Comparison of ENCODE assay signal across 17 cellular contexts in genomic region chr5:10578292-10578663, GRCh38. TPM values are rescaled to one million over a fixed set of nuclear protein-coding genes. Genes with fewer than 3 reads are reported as not detected.
DNase-seq lines count a peak whose midpoint lies in the region; ATAC-seq, FAIRE-seq and TF ChIP-seq lines count a peak whose summit lies in the region.
"Had no signal": no experiment of that assay in that cellular context is flagged by ENCODE, and none has a peak within 500 bp of the region (broad histone marks: within the 10 kb centered on the region; RNA-seq: fewer than 3 reads in every experiment).

No MANE protein-coding gene starts in this region.

- H2BK15ac ChIP-seq in H1 (ENCODE audit: low read length), result no peak overlapping the region; the same call in 1 of the 2 replicates

- H3K4me2 ChIP-seq in H1 (ENCODE audit: insufficient read depth in 1 of 2, low read depth in 2 of 2, low read length in 2 of 2) (no peak overlapping the region), hepatocyte (no peak overlapping the region)

- H3K4me3 ChIP-seq in right atrium auricular region (no peak overlapping the region), HL-60 (replicated peaks; ENCODE audit: insufficient read depth, low read length) (no peak overlapping the region), H1 (ENCODE audit: extremely low read depth in 1 of 4, insufficient read depth in 2 of 4, low read depth in 3 of 4, low read length in 4 of 4) (no peak overlapping the region), uterus (no peak overlapping the region), adrenal gland (no peak overlapping the region), hepatocyte (no peak overlapping the region)
- H3K4me3 ChIP-seq: ovary had no signal

- H3K9ac ChIP-seq in H1 (replicated peaks in 1 of 4; ENCODE audit: extremely low read depth in 1 of 4, low read depth in 3 of 4, low read length in 3 of 4), result no peak overlapping the region

- H3K79me2 ChIP-seq in H1 (ENCODE audit: control insufficient read depth in 1 of 2, insufficient read depth in 2 of 2, low read length in 2 of 2) (no peaks in the 10 kb centered on the region; a peak in 1 of 4 replicates), hepatocyte (no peaks in the 10 kb centered on the region)

- H3K79me1 ChIP-seq in H1 (ENCODE audit: low read depth, low read length), result no peaks in the 10 kb centered on the region; the same call in none of the 2 replicates

- H3K27me3 ChIP-seq in right atrium auricular region, result no peaks in the 10 kb centered on the region
- H3K27me3 ChIP-seq in HL-60 (ENCODE audit: insufficient read depth, poor library complexity, severe bottlenecking), result no peaks in the 10 kb centered on the region
- H3K27me3 ChIP-seq in H1 (replicated peaks in 1 of 4; ENCODE audit: control insufficient read depth in 3 of 4, extremely low read depth in 1 of 4, insufficient read depth in 3 of 4, low read length in 3 of 4), result no peaks in the 10 kb centered on the region
- H3K27me3 ChIP-seq in uterus, result no peaks in the 10 kb centered on the region
- H3K27me3 ChIP-seq in adrenal gland, result no peaks in the 10 kb centered on the region
- H3K27me3 ChIP-seq in hepatocyte, result no peaks in the 10 kb centered on the region
- H3K27me3 ChIP-seq: foreskin keratinocyte, ovary had no signal

- TF ChIP-seq POLR2A in H1 (IDR thresholded peaks at IDR 0.05; ENCODE audit: control extremely low read depth in 1 of 2, low read depth in 2 of 2, low read length in 2 of 2) (no peak), uterus (IDR thresholded peaks at IDR 0.05) (no peak), adrenal gland (IDR thresholded peaks at IDR 0.05) (no peak)

- peaks cover 0 to 17% of the 10 kb centered on the region in 2 donors for H3K4me1 ChIP-seq in right atrium auricular region
- peaks cover 0 to 5% (median 3%) of the 10 kb centered on the region in 4 experiments; a peak in 4 of 7 replicates for H3K4me1 ChIP-seq in H1 (replicated peaks in 1 of 4; ENCODE audit: control insufficient read depth in 3 of 4, insufficient read depth in 4 of 4, low read length in 3 of 4)
- peaks cover 0 to 5% of the 10 kb centered on the region in 2 donors for H3K4me1 ChIP-seq in uterus
- no peaks in the 10 kb centered on the region for H3K4me1 ChIP-seq in adrenal gland (replicated peaks in 1 of 2)
- no peaks in the 10 kb centered on the region for H3K4me1 ChIP-seq in hepatocyte (ENCODE audit: insufficient read depth)
- H3K4me1 ChIP-seq: foreskin keratinocyte had no signal

- H3K9me3 ChIP-seq in right atrium auricular region, result no peaks in the 10 kb centered on the region
- H3K9me3 ChIP-seq in H1 (ENCODE audit: insufficient read depth in 2 of 2, low read depth in 1 of 2, low read length in 1 of 2), result no peaks in the 10 kb centered on the region
- no peaks in the 10 kb centered on the region for H3K9me3 ChIP-seq in uterus
- no peaks in the 10 kb centered on the region for H3K9me3 ChIP-seq in adrenal gland (replicated peaks in 1 of 3)
- no peaks in the 10 kb centered on the region for H3K9me3 ChIP-seq in hepatocyte (ENCODE audit: low read depth)
- H3K9me3 ChIP-seq: ovary had no signal

- WGBS in H1 (ENCODE audit: extremely low coverage in 1 of 2, insufficient coverage in 1 of 2, insufficient read length in 1 of 2, insufficient replicate concordance in 2 of 2, low coverage in 1 of 2, low lambda C conversion rate in 2 of 2, missing lambda C conversion rate in 1 of 2), 2 experiments, result 67% methylated on average over 1 of the region's 1 CpG; no CpG with 5 or more reads in 1 of the 2 experiments
- WGBS in adrenal gland, 4 donors, result 77 to 96% (median 86%) methylated on average over 1 of the region's 1 CpG
- WGBS in hepatocyte (ENCODE audit: low lambda C conversion rate, missing lambda C conversion rate), result 86% methylated on average over 1 of the region's 1 CpG

- no peak for TF ChIP-seq EP300 in H1 (IDR thresholded peaks at IDR 0.05; ENCODE audit: borderline replicate concordance in 1 of 2, low read depth in 2 of 2, low read length in 2 of 2)

- H3K27ac ChIP-seq in right atrium auricular region (peak overlapping the region in 1 of 2 donors; percentile 64), HL-60 (replicated peaks) (0 out of 2 replicates have a peak overlapping the region, but pooled peaks have one; percentile 6), H1 (ENCODE audit: low read depth, low read length) (no peak overlapping the region), uterus (peak overlapping the region; percentile 44 to 60), adrenal gland (no peak overlapping the region), hepatocyte (no peak overlapping the region)
- H3K27ac ChIP-seq: foreskin keratinocyte, ovary had no signal

- H2BK5ac ChIP-seq in H1 (ENCODE audit: low read depth, low read length), result no peak overlapping the region

- no peak for ATAC-seq in left ventricle myocardium superior
- ATAC-seq: foreskin keratinocyte had no signal

- POLR2A ChIA-PET in H1 (lab: Charles Lee; ENCODE audit: partially characterized antibody), result no interaction called here

- no peak for FAIRE-seq in H1 (lab: Jason Lieb, UNC)

- CTCF ChIA-PET in H1 (lab: Charles Lee; ENCODE audit: partially characterized antibody), result interaction anchor here (1.2 to 3.8 kb wide), 9 partner anchors 9 to 125 kb away, joined by 3 to 31 read pairs (median 6); no protein-coding TSS in a partner anchor

- no peak for TF ChIP-seq CTCF in right atrium auricular region (IDR thresholded peaks at IDR 0.05)
- no peak for TF ChIP-seq CTCF in HL-60 (IDR thresholded peaks at IDR 0.05; ENCODE audit: insufficient read depth, low read length)
- no peak for TF ChIP-seq CTCF in H1 (IDR thresholded peaks at IDR 0.05; ENCODE audit: control extremely low read depth in 1 of 3, insufficient read depth in 1 of 3, low read depth in 1 of 3, low read length in 3 of 3)
- TF ChIP-seq CTCF in uterus (IDR thresholded peaks at IDR 0.05), result no peak
- no peak for TF ChIP-seq CTCF in adrenal gland (IDR thresholded peaks at IDR 0.05)
- no peak for TF ChIP-seq CTCF in hepatocyte (IDR thresholded peaks at IDR 0.05; ENCODE audit: poor library complexity)

- TF ChIP-seq RAD21 in H1 (IDR thresholded peaks at IDR 0.05 in 1 of 2, conservative IDR thresholded peaks at IDR 0.05 in 1 of 2; ENCODE audit: low read depth in 2 of 2, low read length in 2 of 2), result no peak

- no peak overlapping the region for H4K8ac ChIP-seq in H1 (ENCODE audit: extremely low read depth, insufficient read depth, low read length)

- H2AFZ ChIP-seq in H1 (ENCODE audit: low read length) (no peak overlapping the region), hepatocyte (no peak overlapping the region)

- no peak overlapping the region for H4K5ac ChIP-seq in H1 (ENCODE audit: insufficient read length, low read depth, low read length)

- intact Hi-C loops in left ventricle myocardium superior (cut with micrococcal nuclease) (no loop called here), uterus (cut with DNase I; ENCODE audit: low total_unique reads) (no loop called here), adrenal gland (cut with DNase I) (no loop called here)

- peak overlapping the region; percentile 53; the same call in 1 of the 2 replicates for H2AK5ac ChIP-seq in H1 (ENCODE audit: low read depth, low read length)

- H2BK20ac ChIP-seq in H1 (ENCODE audit: low read length), result 0 out of 2 replicates have a peak overlapping the region, but pooled peaks have one; percentile 32

- no peak overlapping the region for H4K91ac ChIP-seq in H1 (replicated peaks; ENCODE audit: insufficient read length, low read length)

- no peak overlapping the region for H3K18ac ChIP-seq in H1 (ENCODE audit: extremely low read depth, low read length)

- H2BK12ac ChIP-seq in H1 (ENCODE audit: low read depth, low read length), result peak overlapping the region; percentile 60; the same call in 1 of the 2 replicates

- H3K56ac ChIP-seq in H1 (replicated peaks; ENCODE audit: insufficient read length, low read depth, low read length), result no peak overlapping the region

- H3K14ac ChIP-seq in H1 (ENCODE audit: insufficient read length), result no peak overlapping the region

- no peaks in the 10 kb centered on the region for H3K23me2 ChIP-seq in H1 (ENCODE audit: low read depth, low read length)

- H3K36me3 ChIP-seq in right atrium auricular region (no peaks in the 10 kb centered on the region), H1 (ENCODE audit: control insufficient read depth in 2 of 4, insufficient read depth in 4 of 4, low read length in 3 of 4) (no peaks in the 10 kb centered on the region), uterus (no peaks in the 10 kb centered on the region), adrenal gland (replicated peaks in 1 of 2) (no peaks in the 10 kb centered on the region), hepatocyte (replicated peaks; ENCODE audit: insufficient read depth, low read depth) (no peaks in the 10 kb centered on the region)
- H3K36me3 ChIP-seq: ovary had no signal

- H3K4ac ChIP-seq in H1 (replicated peaks; ENCODE audit: insufficient read length, low read depth, low read length), result no peak overlapping the region

- H4K20me1 ChIP-seq in H1 (replicated peaks in 1 of 2; ENCODE audit: control insufficient read depth in 1 of 2, insufficient read depth in 2 of 2, low read length in 2 of 2) (no peaks in the 10 kb centered on the region), hepatocyte (ENCODE audit: insufficient read depth, poor library complexity, severe bottlenecking) (no peaks in the 10 kb centered on the region)

- DNase-seq in right atrium auricular region (ENCODE audit: low spot score), result peak; percentile 49
- no peak for DNase-seq in left ventricle myocardium superior
- no peak for DNase-seq in HL-60 (ENCODE audit: low read depth in 1 of 2, low spot score in 1 of 2)
- no peak for DNase-seq in H1 (ENCODE audit: low read depth in 1 of 2, low spot score in 2 of 2)
- no peak for DNase-seq in uterus
- no peak for DNase-seq in NCI-H1048 (lab: John Stamatoyannopoulos, UW)
- no peak for DNase-seq in adrenal gland
- no peak for DNase-seq in hepatocyte (ENCODE audit: low spot score)
- DNase-seq: activated CD4-positive, alpha-beta T cell treated with anti-CD3 and anti-CD28 coated beads, Interleukin-2, amount 50 U/mL, for 48 hours; activated gamma-delta T cell; DMS53; foreskin keratinocyte; GOT3; NCI-H146; NCI-H510A; ovary; stimulated activated CD4-positive, alpha-beta T cell treated with anti-CD3 and anti-CD28 coated beads, Interleukin-12 subunit alpha, Interleukin-12 subunit beta, amount 100 ng/mL, for 4 hours had no signal

- no peak overlapping the region for H3K23ac ChIP-seq in H1 (ENCODE audit: insufficient read length)

- H2BK120ac ChIP-seq in H1 (replicated peaks; ENCODE audit: low read depth, low read length), result no peak overlapping the region

- H3K9me2 ChIP-seq in hepatocyte (replicated peaks; ENCODE audit: insufficient read depth), result no peaks in the 10 kb centered on the region

RNA-seq across cellular contexts. Expression of gene ANKRD33B, which starts 14.4 kb away (rescaled TPM):
- 1 to 10 TPM; 1.2 to 4.7 TPM for total RNA-seq in right atrium auricular region
- total RNA-seq in left ventricle myocardium superior, result 6.7 TPM
- 20.5 and 20.6 TPM in 2 replicates for total RNA-seq in H1 (2021; fragmentation: NEBNext Ultra II Directional; extraction: Animal tissue kit (Norgen Biotek cat#: 25700))
- 6.9 and 7.1 TPM in 2 replicates for polyA plus RNA-seq in H1 (2011; rRNA removed)
- 5.4 TPM for polyA plus RNA-seq in H1 (2011; cell fraction: cytosol; rRNA removed)
- polyA plus RNA-seq in H1 (2011; cell fraction: nucleus; rRNA removed), result 10.9 TPM
- 8.6 to 11.9 TPM (median 11.1 TPM) in 4 replicates for polyA plus RNA-seq in H1 (2012, experiment 1 of 2)
- 2.7 TPM for polyA plus RNA-seq in H1 (2012, experiment 2 of 2)
- 6.4 TPM for polyA plus RNA-seq in H1 (2013, experiment 1 of 2)
- 6.4 TPM for polyA plus RNA-seq in H1 (2013, experiment 2 of 2)
- 25.2 and 26.2 TPM in 2 replicates for polyA minus RNA-seq in H1 (2011; rRNA and poly(A)+ RNA removed)
- 16.0 TPM for polyA minus RNA-seq in H1 (2011; cell fraction: cytosol; rRNA and poly(A)+ RNA removed)
- polyA minus RNA-seq in H1 (2011; cell fraction: nucleus; rRNA and poly(A)+ RNA removed), result 15.9 TPM
- 10 to 100 TPM in 1 of 4 donors, 1 to 10 TPM in 3; 2.1 to 24.1 (median 7.6) TPM for total RNA-seq in uterus
- under 1 TPM; 0.14 to 0.69 (median 0.25) TPM for total RNA-seq in adrenal gland
- polyA plus RNA-seq in adrenal gland, result under 1 TPM; 0.16 to 0.30 (median 0.22) TPM
- 2.0 and 2.3 TPM in 2 replicates for total RNA-seq in hepatocyte
- polyA plus RNA-seq in hepatocyte, result 1.5 and 2.1 TPM in 2 replicates

Comparison
In these comparisons a context has a peak if more than half of its experiments do, and no peak if none do; other contexts are left out.
1. H3K27ac ChIP-seq: peak in HL-60 (single experiment) and uterus (2 of 2); none in H1 (single experiment), adrenal gland (0 of 5) and hepatocyte (single experiment).